ENCODE assay signal across 28 cellular contexts in genomic region chr1:184208622-184209021, GRCh38.
"Had no signal": no experiment of that assay in that cellular context is flagged by ENCODE, and none has a peak within 500 bp of the region (broad histone marks: within the 10 kb centered on the region; RNA-seq: fewer than 3 reads in every experiment).

No MANE protein-coding gene starts in this region.

- H3K36me3 Mint-ChIP-seq: stimulated activated effector memory CD8-positive, alpha-beta T cell treated with anti-CD3 and anti-CD28 coated beads, Interleukin-12 subunit alpha, Interleukin-12 subunit beta, amount 100 ng/mL, for 72 hours; stimulated activated memory B cell treated with anti-CD40 and anti-IgM and Interleukin-4, amounts not matched to agents 10 μg/mL and 1 μg/mL and 100 μg/mL, for 72 hours; stimulated activated naive B cell treated with anti-CD40 and anti-IgM and Interleukin-4, amounts not matched to agents 10 μg/mL and 1 μg/mL and 100 μg/mL, for 72 hours; type B pancreatic cell had no signal

- H3K36me3 ChIP-seq: stomach, suprapubic skin, thoracic aorta, thyroid gland, tibial artery, tibial nerve, transverse colon, upper lobe of left lung, upper lobe of right lung, uterus, vagina had no signal

- H3K4me1 Mint-ChIP-seq: stimulated activated effector memory CD8-positive, alpha-beta T cell treated with anti-CD3 and anti-CD28 coated beads, Interleukin-12 subunit alpha, Interleukin-12 subunit beta, amount 100 ng/mL, for 72 hours; stimulated activated naive CD8-positive, alpha-beta T cell treated with anti-CD3 and anti-CD28 coated beads, Interleukin-15, amount 100 ng/mL, for 72 hours had no signal

- H3K4me3 ChIP-seq: stomach, suprapubic skin, testis, thoracic aorta, thyroid gland, tibial artery, tibial nerve, transverse colon, upper lobe of left lung, upper lobe of right lung, uterus, vagina had no signal

- H3K27ac ChIP-seq: stomach, suprapubic skin, testis, thoracic aorta, thyroid gland, tibial artery, tibial nerve, transverse colon, upper lobe of left lung, upper lobe of right lung, uterus, vagina had no signal

- H3K9me3 Mint-ChIP-seq: stimulated activated effector memory CD8-positive, alpha-beta T cell treated with anti-CD3 and anti-CD28 coated beads, Interleukin-12 subunit alpha, Interleukin-12 subunit beta, amount 100 ng/mL, for 72 hours; stimulated activated memory B cell treated with anti-CD40 and anti-IgM and Interleukin-4, amounts not matched to agents 10 μg/mL and 1 μg/mL and 100 μg/mL, for 72 hours; stimulated activated naive CD8-positive, alpha-beta T cell treated with anti-CD3 and anti-CD28 coated beads, Interleukin-15, amount 100 ng/mL, for 72 hours; stimulated activated naive CD8-positive, alpha-beta T cell treated with anti-CD3 and anti-CD28 coated beads, Interleukin-15, Interleukin-2, amounts not matched to agents 100 ng/mL and 50 ng/mL, for 24 hours; type B pancreatic cell had no signal

- H3K27me3 Mint-ChIP-seq: stimulated activated memory B cell treated with anti-CD40 and anti-IgM and Interleukin-4, amounts not matched to agents 10 μg/mL and 1 μg/mL and 100 μg/mL, for 72 hours; stimulated activated naive B cell treated with anti-CD40 and anti-IgM and Interleukin-4, amounts not matched to agents 10 μg/mL and 1 μg/mL and 100 μg/mL, for 72 hours; type B pancreatic cell had no signal

- H3K4me3 Mint-ChIP-seq: stimulated activated effector memory CD8-positive, alpha-beta T cell treated with anti-CD3 and anti-CD28 coated beads, Interleukin-12 subunit alpha, Interleukin-12 subunit beta, amount 100 ng/mL, for 72 hours; stimulated activated memory B cell treated with anti-CD40 and anti-IgM and Interleukin-4, amounts not matched to agents 10 μg/mL and 1 μg/mL and 100 μg/mL, for 72 hours; stimulated activated naive B cell treated with anti-CD40 and anti-IgM and Interleukin-4, amounts not matched to agents 10 μg/mL and 1 μg/mL and 100 μg/mL, for 72 hours; stimulated activated naive CD8-positive, alpha-beta T cell treated with anti-CD3 and anti-CD28 coated beads, Interleukin-15, amount 100 ng/mL, for 72 hours; stimulated activated naive CD8-positive, alpha-beta T cell treated with anti-CD3 and anti-CD28 coated beads, Interleukin-15, Interleukin-2, amounts not matched to agents 100 ng/mL and 50 ng/mL, for 24 hours; type B pancreatic cell had no signal

- H3K9me3 ChIP-seq: stomach, suprapubic skin, testis, thoracic aorta, thyroid gland, tibial artery, tibial nerve, transverse colon, upper lobe of left lung, upper lobe of right lung, uterus, vagina had no signal

- ATAC-seq: stimulated activated effector memory CD8-positive, alpha-beta T cell treated with anti-CD3 and anti-CD28 coated beads, Interleukin-12 subunit alpha, Interleukin-12 subunit beta, amount 100 ng/mL, for 72 hours; stimulated activated memory B cell treated with anti-CD40 and anti-IgM and Interleukin-4, amounts not matched to agents 10 μg/mL and 1 μg/mL and 100 μg/mL, for 72 hours; stimulated activated naive B cell treated with anti-CD40 and anti-IgM and Interleukin-4, amounts not matched to agents 10 μg/mL and 1 μg/mL and 100 μg/mL, for 72 hours; stimulated activated naive CD8-positive, alpha-beta T cell treated with anti-CD3 and anti-CD28 coated beads, Interleukin-15, amount 100 ng/mL, for 72 hours; stimulated activated naive CD8-positive, alpha-beta T cell treated with anti-CD3 and anti-CD28 coated beads, Interleukin-15, Interleukin-2, amounts not matched to agents 100 U/mL and 50 U/mL, for 24 hours; upper lobe of right lung had no signal

- DNase-seq: stimulated activated CD4-positive, alpha-beta T cell treated with anti-CD3 and anti-CD28 coated beads, Interleukin-2, amount 100 ng/mL, for 48 hours; stimulated activated CD4-positive, alpha-beta T cell treated with anti-CD3 and anti-CD28 coated beads, Interleukin-4, amount 100 ng/mL, for 1 hour; stimulated activated CD4-positive, alpha-beta T cell treated with anti-CD3 and anti-CD28 coated beads, Interleukin-4, amount 100 ng/mL, for 24 hours; stimulated activated CD4-positive, alpha-beta T cell treated with anti-CD3 and anti-CD28 coated beads, Interleukin-4, amount 100 ng/mL, for 4 hours; stimulated activated CD8-positive, alpha-beta memory T cell treated with anti-CD3 and anti-CD28 coated beads, Interleukin-4, amount 100 ng/mL, for 48 hours; stimulated activated naive B cell treated with anti-CD40 and anti-IgM and Interleukin-4, amounts not matched to agents 10 μg/mL and 1 μg/mL and 100 μg/mL, for 72 hours; stimulated activated naive CD4-positive, alpha-beta T cell; stimulated activated naive CD4-positive, alpha-beta T cell treated with Interleukin-2 at 50 U/mL for 16 hours; stimulated activated naive CD8-positive, alpha-beta T cell treated with anti-CD3 and anti-CD28 coated beads, Interleukin-15, amount 100 ng/mL, for 72 hours; stimulated activated naive CD8-positive, alpha-beta T cell treated with anti-CD3 and anti-CD28 coated beads, Interleukin-15, Interleukin-2, amounts not matched to agents 100 U/mL and 50 U/mL, for 24 hours; stomach; substantia nigra; testis; thyroid gland; tibial artery; transverse colon; trophoblast cell; upper lobe of left lung; upper lobe of right lung; uterus had no signal

- H3K27me3 ChIP-seq: stomach, suprapubic skin, testis, thyroid gland, tibial artery, tibial nerve, transverse colon, upper lobe of left lung, upper lobe of right lung, uterus, vagina had no signal

- H3K4me1 ChIP-seq: stomach, suprapubic skin, testis, tibial nerve, transverse colon, upper lobe of right lung had no signal

- H3K27ac Mint-ChIP-seq: stimulated activated effector memory CD8-positive, alpha-beta T cell treated with anti-CD3 and anti-CD28 coated beads, Interleukin-12 subunit alpha, Interleukin-12 subunit beta, amount 100 ng/mL, for 72 hours; stimulated activated memory B cell treated with anti-CD40 and anti-IgM and Interleukin-4, amounts not matched to agents 10 μg/mL and 1 μg/mL and 100 μg/mL, for 72 hours; stimulated activated naive B cell treated with anti-CD40 and anti-IgM and Interleukin-4, amounts not matched to agents 10 μg/mL and 1 μg/mL and 100 μg/mL, for 72 hours; stimulated activated naive CD8-positive, alpha-beta T cell treated with anti-CD3 and anti-CD28 coated beads, Interleukin-15, amount 100 ng/mL, for 72 hours; stimulated activated naive CD8-positive, alpha-beta T cell treated with anti-CD3 and anti-CD28 coated beads, Interleukin-15, Interleukin-2, amounts not matched to agents 100 ng/mL and 50 ng/mL, for 24 hours; type B pancreatic cell had no signal
